ENCODE assay signal across 8 cellular contexts in genomic region chr22:40203568-40203967, GRCh38. TPM values are rescaled to one million over a fixed set of nuclear protein-coding genes. Genes with fewer than 3 reads are reported as not detected.
DNase-seq lines count a peak whose midpoint lies in the region; ATAC-seq and TF ChIP-seq lines count a peak whose summit lies in the region.

No MANE protein-coding gene starts in this region.

- no peak overlapping the region for H3K4me3 ChIP-seq in CD8-positive, alpha-beta T cell (ENCODE audit: low read depth, low read length)
- H3K4me3 ChIP-seq in SU-DHL-6 (ENCODE audit: insufficient read depth, low read length, poor library complexity, severe bottlenecking), result no peak overlapping the region

- no peaks in the 10 kb centered on the region for H3K27me3 ChIP-seq in CD8-positive, alpha-beta T cell (ENCODE audit: insufficient read depth, low read length)
- no peaks in the 10 kb centered on the region for H3K27me3 ChIP-seq in SU-DHL-6 (ENCODE audit: low read length)

- H3K36me3 ChIP-seq in CD8-positive, alpha-beta T cell (ENCODE audit: insufficient read depth, low read length), result no peaks in the 10 kb centered on the region
- H3K36me3 ChIP-seq in SU-DHL-6 (ENCODE audit: low read length), result no peaks in the 10 kb centered on the region

- no peak overlapping the region for H2AFZ ChIP-seq in SU-DHL-6 (ENCODE audit: low read depth, low read length, severe bottlenecking)

- no peaks in the 10 kb centered on the region for H3K9me3 Mint-ChIP-seq in CD8-positive, alpha-beta T cell
- H3K9me3 Mint-ChIP-seq in immature natural killer cell, result no peaks in the 10 kb centered on the region

- peaks cover 49% of the 10 kb centered on the region for H3K4me1 ChIP-seq in CD8-positive, alpha-beta T cell (ENCODE audit: insufficient read depth, low read length)

- H3K27ac Mint-ChIP-seq in CD8-positive, alpha-beta T cell, result peak overlapping the region; percentile 96
- peak overlapping the region; percentile 57 to 76 (median 74) for H3K27ac Mint-ChIP-seq in immature natural killer cell

- no peak overlapping the region for H3K27ac ChIP-seq in CD8-positive, alpha-beta T cell (ENCODE audit: low read depth, low read length)
- H3K27ac ChIP-seq in SU-DHL-6 (ENCODE audit: low read depth, low read length), result no peak overlapping the region

- no peak for TF ChIP-seq CTCF in CD8-positive, alpha-beta T cell (IDR thresholded peaks at IDR 0.05)
- TF ChIP-seq CTCF in SU-DHL-6 (IDR thresholded peaks at IDR 0.05; ENCODE audit: insufficient read depth, low read length, poor library complexity, severe bottlenecking), result no peak

- H3K36me3 Mint-ChIP-seq in CD8-positive, alpha-beta T cell, result peaks cover 22% of the 10 kb centered on the region
- no peaks in the 10 kb centered on the region for H3K36me3 Mint-ChIP-seq in immature natural killer cell

- peak in 4 of 7 experiments; percentile 27 to 57 (median 44) for DNase-seq in CD8-positive, alpha-beta T cell
- peak in 1 of 3 donors; percentile 23 for DNase-seq in immature natural killer cell
- no peak for DNase-seq in islet precursor cell
- no peak for DNase-seq in 8988T
- DNase-seq in mucosa of gallbladder (ENCODE audit: low spot score), result no peak

- no peak overlapping the region for H3K9ac ChIP-seq in SU-DHL-6 (ENCODE audit: low read length)

- H3K4me1 Mint-ChIP-seq in CD8-positive, alpha-beta T cell (ENCODE audit: low read depth), result peaks cover 70% of the 10 kb centered on the region
- H3K4me1 Mint-ChIP-seq in immature natural killer cell, result peaks cover 61 to 81% of the 10 kb centered on the region in 2 donors

- CTCF ChIA-PET in CD8-positive, alpha-beta T cell (lab: Charles Lee), result interaction anchor here (1.4 to 1.5 kb wide), 2 partner anchors 11 to 145 kb away, joined by 4 to 5 read pairs; no protein-coding TSS in a partner anchor

- H3F3A ChIP-seq in SU-DHL-6 (ENCODE audit: insufficient read depth), result no peaks in the 10 kb centered on the region

- intact Hi-C loops in CD8-positive, alpha-beta T cell (cut with DNase I, micrococcal nuclease), result loop anchor here in 1 of 2 experiments (5.0 kb wide), 1 partner anchor 39 kb away; no protein-coding TSS in a partner anchor

- peaks cover 73% of the 10 kb centered on the region for H3K79me2 ChIP-seq in SU-DHL-6 (ENCODE audit: insufficient read depth, low read length)

- POLR2A ChIA-PET in CD8-positive, alpha-beta T cell (lab: Charles Lee), result interaction anchor here (0.6 to 1.7 kb wide), 4 partner anchors 10 to 159 kb away, joined by 3 to 7 read pairs (median 4); partner anchors contain the start of gene TNRC6B

- H3K9me3 ChIP-seq in CD8-positive, alpha-beta T cell (ENCODE audit: low read length), result no peaks in the 10 kb centered on the region
- H3K9me3 ChIP-seq in SU-DHL-6 (ENCODE audit: insufficient read depth, low read length), result no peaks in the 10 kb centered on the region

- H3K9me2 ChIP-seq in SU-DHL-6 (replicated peaks; ENCODE audit: insufficient read depth, low read length), result no peaks in the 10 kb centered on the region

- peak; percentile 93 for ATAC-seq in CD8-positive, alpha-beta T cell
- peak; percentile 82 for ATAC-seq in GM19395 (IDR thresholded peaks at IDR 0.05; ENCODE audit: unreplicated experiment)
- no peak for ATAC-seq in HG02970 (IDR thresholded peaks at IDR 0.05; ENCODE audit: low FRiP score, unreplicated experiment)

- H3K4me3 Mint-ChIP-seq in CD8-positive, alpha-beta T cell, result peak overlapping the region; percentile 66
- peak overlapping the region in 4 of 5 donors; percentile 12 to 59 (median 37) for H3K4me3 Mint-ChIP-seq in immature natural killer cell

- H3K4me2 ChIP-seq in SU-DHL-6 (ENCODE audit: low read depth, low read length, poor library complexity, severe bottlenecking), result peak overlapping the region; percentile 16

- H3K27me3 Mint-ChIP-seq in CD8-positive, alpha-beta T cell (ENCODE audit: low read depth), result no peaks in the 10 kb centered on the region
- H3K27me3 Mint-ChIP-seq in immature natural killer cell (ENCODE audit: low read depth in 3 of 3), result no peaks in the 10 kb centered on the region

- H4K20me1 ChIP-seq in SU-DHL-6 (ENCODE audit: low read depth, low read length), result peaks cover 27% of the 10 kb centered on the region

RNA-seq across cellular contexts. Expression of gene TNRC6B, which starts 25.8 kb away (rescaled TPM):
- total RNA-seq in CD8-positive, alpha-beta T cell, result 100 to 1,000 TPM in 1 of 2 experiments, 10 to 100 TPM in 1; 85.3 to 106 TPM
- polyA plus RNA-seq in immature natural killer cell, result 10 to 100 TPM; 12.9 to 90.1 (median 29.7) TPM
- total RNA-seq in mucosa of gallbladder, result 67.9 TPM

Comparison
In these comparisons a context has a peak if more than half of its experiments do, and no peak if none do; other contexts are left out.
1. DNase-seq: peak in CD8-positive, alpha-beta T cell (4 of 7); none in islet precursor cell (single experiment), 8988T (single experiment) and mucosa of gallbladder (single experiment).